Comparison of ENCODE assay signal across 9 cellular contexts in the genomic region with DNA sequence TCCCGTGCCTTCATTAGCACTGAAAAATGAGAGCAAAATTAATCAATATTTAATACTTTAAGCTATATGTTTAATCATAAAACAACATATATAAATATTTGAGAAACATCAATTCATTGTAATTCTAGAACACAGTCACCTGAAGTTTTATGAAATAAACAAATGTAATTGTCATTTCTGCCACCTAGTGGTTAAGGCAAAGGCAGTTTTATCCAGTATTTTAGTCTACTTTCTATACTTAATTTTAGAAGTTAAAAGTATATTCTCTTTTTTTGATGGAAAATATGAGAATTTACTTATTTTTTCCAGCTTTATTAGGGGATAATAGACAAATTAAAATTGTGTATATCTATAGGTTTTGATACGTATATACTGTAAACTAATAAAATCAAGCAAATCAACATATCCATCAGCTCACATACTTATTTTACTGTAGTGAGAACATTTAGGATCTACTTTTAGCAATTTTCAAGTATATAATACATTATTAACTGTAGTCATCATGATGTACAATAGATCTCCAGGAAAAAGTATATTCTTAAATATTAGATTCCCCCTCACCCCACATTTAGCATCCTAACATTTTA. TPM values are rescaled to one million over a fixed set of nuclear protein-coding genes. Genes with fewer than 3 reads are reported as not detected.
A peak's percentile ranks its signal among the peaks of the same experiment; 100 is the strongest.
DNase-seq lines count a peak whose midpoint lies in the region; ATAC-seq and TF ChIP-seq lines count a peak whose summit lies in the region.
"Had no signal": no experiment of that assay in that cellular context is flagged by ENCODE, and none has a peak within 500 bp of the region (broad histone marks: within the 10 kb centered on the region; RNA-seq: fewer than 3 reads in every experiment).

No MANE protein-coding gene starts in this region.

- H3F3A ChIP-seq in PC-3 (ENCODE audit: low read length, unreplicated experiment), result no peaks in the 10 kb centered on the region

- no TSS peak for BruUV-seq in PC-3 (replicated peaks; lab: Mats Ljungman, UMichigan)

- no peaks in the 10 kb centered on the region for H3K27me3 Mint-ChIP-seq in natural killer cell (ENCODE audit: low read depth in 2 of 2)
- no peaks in the 10 kb centered on the region for H3K27me3 Mint-ChIP-seq in natural killer cell treated with Interleukin-12 subunit alpha and Interleukin-12 subunit beta and Interleukin-15 and Interleukin-18, amount 100 ng/mL, for 72 hours
- H3K27me3 Mint-ChIP-seq in activated naive CD8-positive, alpha-beta T cell treated with anti-CD3 and anti-CD28 coated beads for 36 hours, result no peaks in the 10 kb centered on the region
- H3K27me3 Mint-ChIP-seq: activated naive CD4-positive, alpha-beta T cell treated with anti-CD3 and anti-CD28 coated beads, Interleukin-2, amount 50 U/mL, for 24 hours had no signal

- H3K27ac ChIP-seq in PC-3 (ENCODE audit: low read length) (no peak overlapping the region), gastroesophageal sphincter (no peak overlapping the region), upper lobe of right lung (no peak overlapping the region)

- intact Hi-C loops in natural killer cell (cut with micrococcal nuclease) (no loop called here), PC-3 (cut with micrococcal nuclease) (loop anchor here (1.0 kb wide), 1 partner anchor 88 kb away; no protein-coding TSS in a partner anchor), upper lobe of right lung (cut with DNase I) (loop anchor here (10.0 kb wide), 1 partner anchor 419 kb away; the partner anchor contains the start of gene CNNM2)

- DNase-seq in natural killer cell, result no peak
- no peak for DNase-seq in natural killer cell treated with Interleukin-12 subunit alpha and Interleukin-12 subunit beta and Interleukin-15 and Interleukin-18, amount 100 ng/mL, for 72 hours (ENCODE audit: low spot score)
- DNase-seq in PC-3, result peak; percentile 58
- no peak for DNase-seq in upper lobe of right lung
- DNase-seq in effector CD4-positive, alpha-beta T cell, result no peak
- no peak for DNase-seq in activated naive CD8-positive, alpha-beta T cell treated with anti-CD3 and anti-CD28 coated beads for 36 hours
- DNase-seq in stimulated activated CD4-positive, alpha-beta T cell treated with anti-CD3 and anti-CD28 coated beads, Interleukin-2, amount 100 ng/mL, for 48 hours, result no peak

- H2AFZ ChIP-seq in PC-3 (ENCODE audit: low read length), result no peak overlapping the region

- H3K4me3 Mint-ChIP-seq in natural killer cell, result no peak overlapping the region
- no peak overlapping the region for H3K4me3 Mint-ChIP-seq in natural killer cell treated with Interleukin-12 subunit alpha and Interleukin-12 subunit beta and Interleukin-15 and Interleukin-18, amount 100 ng/mL, for 72 hours
- no peak overlapping the region for H3K4me3 Mint-ChIP-seq in activated naive CD8-positive, alpha-beta T cell treated with anti-CD3 and anti-CD28 coated beads for 36 hours
- H3K4me3 Mint-ChIP-seq: activated naive CD4-positive, alpha-beta T cell treated with anti-CD3 and anti-CD28 coated beads, Interleukin-2, amount 50 U/mL, for 24 hours had no signal

- H3K36me3 ChIP-seq in PC-3 (ENCODE audit: low read depth, low read length) (peaks cover 12% of the 10 kb centered on the region), gastroesophageal sphincter (peaks cover 0 to 85% of the 10 kb centered on the region in 2 donors), upper lobe of right lung (peaks cover 50% of the 10 kb centered on the region)

- H3K9ac ChIP-seq in PC-3 (ENCODE audit: low read length), result no peak overlapping the region

- H3K4me1 ChIP-seq in PC-3 (ENCODE audit: insufficient read depth, low read length) (no peaks in the 10 kb centered on the region), gastroesophageal sphincter (no peaks in the 10 kb centered on the region), upper lobe of right lung (no peaks in the 10 kb centered on the region)

- TF ChIP-seq EP300 in gastroesophageal sphincter (IDR thresholded peaks at IDR 0.05), result no peak

- H3K27ac Mint-ChIP-seq in natural killer cell, result no peak overlapping the region
- no peak overlapping the region for H3K27ac Mint-ChIP-seq in natural killer cell treated with Interleukin-12 subunit alpha and Interleukin-12 subunit beta and Interleukin-15 and Interleukin-18, amount 100 ng/mL, for 72 hours
- H3K27ac Mint-ChIP-seq in activated naive CD8-positive, alpha-beta T cell treated with anti-CD3 and anti-CD28 coated beads for 36 hours, result no peak overlapping the region
- H3K27ac Mint-ChIP-seq: activated naive CD4-positive, alpha-beta T cell treated with anti-CD3 and anti-CD28 coated beads, Interleukin-2, amount 50 U/mL, for 24 hours had no signal

- H3K9me3 Mint-ChIP-seq in natural killer cell, result no peaks in the 10 kb centered on the region
- no peaks in the 10 kb centered on the region for H3K9me3 Mint-ChIP-seq in natural killer cell treated with Interleukin-12 subunit alpha and Interleukin-12 subunit beta and Interleukin-15 and Interleukin-18, amount 100 ng/mL, for 72 hours
- H3K9me3 Mint-ChIP-seq in activated naive CD8-positive, alpha-beta T cell treated with anti-CD3 and anti-CD28 coated beads for 36 hours, result no peaks in the 10 kb centered on the region
- H3K9me3 Mint-ChIP-seq: activated naive CD4-positive, alpha-beta T cell treated with anti-CD3 and anti-CD28 coated beads, Interleukin-2, amount 50 U/mL, for 24 hours had no signal

- no peak overlapping the region for H3K4me3 ChIP-seq in PC-3 (ENCODE audit: low read length)
- no peak overlapping the region for H3K4me3 ChIP-seq in gastroesophageal sphincter
- no peak overlapping the region for H3K4me3 ChIP-seq in upper lobe of right lung

- H4K20me1 ChIP-seq in PC-3 (ENCODE audit: low read length), result no peaks in the 10 kb centered on the region

- ATAC-seq in natural killer cell, result no peak
- ATAC-seq in natural killer cell treated with Interleukin-12 subunit alpha and Interleukin-12 subunit beta and Interleukin-15 and Interleukin-18, amount 100 ng/mL, for 72 hours, result no peak
- no peak for ATAC-seq in PC-3
- ATAC-seq in gastroesophageal sphincter, result no peak
- ATAC-seq in upper lobe of right lung, result no peak

- H3K9me2 ChIP-seq in PC-3 (replicated peaks; ENCODE audit: low read length), result no peaks in the 10 kb centered on the region

- no peaks in the 10 kb centered on the region for H3K9me3 ChIP-seq in PC-3 (ENCODE audit: low read length)
- H3K9me3 ChIP-seq in gastroesophageal sphincter, result no peaks in the 10 kb centered on the region
- no peaks in the 10 kb centered on the region for H3K9me3 ChIP-seq in upper lobe of right lung

- no peaks in the 10 kb centered on the region for H3K79me2 ChIP-seq in PC-3 (ENCODE audit: low read length)

- 78 to 79% methylated on average over 2 of the region's 2 CpGs for WGBS in gastroesophageal sphincter (ENCODE audit: low coverage in 1 of 2), 2 donors

- H3K27me3 ChIP-seq in PC-3 (ENCODE audit: low read length) (no peaks in the 10 kb centered on the region), gastroesophageal sphincter (no peaks in the 10 kb centered on the region), upper lobe of right lung (no peaks in the 10 kb centered on the region)

- POLR2A ChIA-PET in PC-3 (lab: Charles Lee; ENCODE audit: unreplicated experiment), result no interaction called here

- TF ChIP-seq CTCF in natural killer cell (IDR thresholded peaks at IDR 0.05) (peak; percentile 62), PC-3 (conservative IDR thresholded peaks at IDR 0.05; ENCODE audit: low read depth, low read length) (peak; percentile 66), gastroesophageal sphincter (IDR thresholded peaks at IDR 0.05) (peak; percentile 25 to 42 (median 40)), upper lobe of right lung (IDR thresholded peaks at IDR 0.05) (peak; percentile 68)

- H3K4me1 Mint-ChIP-seq in natural killer cell, result no peaks in the 10 kb centered on the region
- no peaks in the 10 kb centered on the region for H3K4me1 Mint-ChIP-seq in natural killer cell treated with Interleukin-12 subunit alpha and Interleukin-12 subunit beta and Interleukin-15 and Interleukin-18, amount 100 ng/mL, for 72 hours (ENCODE audit: low read depth in 2 of 2)
- no peaks in the 10 kb centered on the region for H3K4me1 Mint-ChIP-seq in activated naive CD8-positive, alpha-beta T cell treated with anti-CD3 and anti-CD28 coated beads for 36 hours
- H3K4me1 Mint-ChIP-seq: activated naive CD4-positive, alpha-beta T cell treated with anti-CD3 and anti-CD28 coated beads, Interleukin-2, amount 50 U/mL, for 24 hours had no signal

- no peak overlapping the region for H3K4me2 ChIP-seq in PC-3 (ENCODE audit: low read length)

- no peaks in the 10 kb centered on the region for H3K36me3 Mint-ChIP-seq in natural killer cell
- peaks cover 11% of the 10 kb centered on the region for H3K36me3 Mint-ChIP-seq in natural killer cell treated with Interleukin-12 subunit alpha and Interleukin-12 subunit beta and Interleukin-15 and Interleukin-18, amount 100 ng/mL, for 72 hours
- peaks cover 11% of the 10 kb centered on the region for H3K36me3 Mint-ChIP-seq in activated naive CD8-positive, alpha-beta T cell treated with anti-CD3 and anti-CD28 coated beads for 36 hours

- CTCF ChIA-PET in PC-3 (lab: Charles Lee), result no interaction called here

- TF ChIP-seq POLR2A in gastroesophageal sphincter (IDR thresholded peaks at IDR 0.05), result no peak

RNA-seq across cellular contexts. Expression of gene PCGF6, which starts 16.9 kb away (rescaled TPM):
- total RNA-seq in natural killer cell (1 to 10 TPM; 5.1 to 8.1 (median 7.1) TPM), PC-3 (2014; rRNA removed) (8.8 and 11.6 TPM in 2 replicates), gastroesophageal sphincter (10 to 100 TPM; 11.7 to 19.1 (median 17.1) TPM), upper lobe of right lung (5.5 TPM)
- 10 to 100 TPM; 12.2 to 19.0 TPM for total RNA-seq in natural killer cell treated with Interleukin-12 subunit alpha and Interleukin-12 subunit beta and Interleukin-15 and Interleukin-18, amount 100 ng/mL, for 72 hours
- 10 to 100 TPM; 18.6 to 19.9 TPM for total RNA-seq in activated naive CD8-positive, alpha-beta T cell treated with anti-CD3 and anti-CD28 coated beads for 36 hours

RNA-seq across cellular contexts. Expression of gene TAF5, which starts 33.7 kb away (rescaled TPM):
- total RNA-seq in natural killer cell (1 to 10 TPM; 3.6 to 8.8 (median 6.3) TPM), PC-3 (2014; rRNA removed) (7.0 and 8.4 TPM in 2 replicates), gastroesophageal sphincter (1 to 10 TPM; 4.0 to 6.7 (median 4.3) TPM), upper lobe of right lung (4.1 TPM)
- total RNA-seq in natural killer cell treated with Interleukin-12 subunit alpha and Interleukin-12 subunit beta and Interleukin-15 and Interleukin-18, amount 100 ng/mL, for 72 hours, result 10 to 100 TPM in 1 of 2 donors, 1 to 10 TPM in 1; 8.3 to 11.3 TPM
- 10 to 100 TPM; 11.1 to 11.6 TPM for total RNA-seq in activated naive CD8-positive, alpha-beta T cell treated with anti-CD3 and anti-CD28 coated beads for 36 hours

RNA-seq across cellular contexts. Expression of gene INA, which starts 57.1 kb away (rescaled TPM):
- total RNA-seq in natural killer cell (not detected), PC-3 (2014; rRNA removed) (not detected in 2 replicates), gastroesophageal sphincter (1 to 10 TPM in 3 of 4 donors, under 1 TPM in 1; 0.31 to 1.8 (median 1.2) TPM), upper lobe of right lung (not detected)
- total RNA-seq in natural killer cell treated with Interleukin-12 subunit alpha and Interleukin-12 subunit beta and Interleukin-15 and Interleukin-18, amount 100 ng/mL, for 72 hours, result under 1 TPM in 1 of 2 donors, not detected in 1; 0.14 TPM
- total RNA-seq in activated naive CD8-positive, alpha-beta T cell treated with anti-CD3 and anti-CD28 coated beads for 36 hours, result under 1 TPM; 0.38 to 0.45 TPM
